1 cellular context compared by ENCODE assay signal in genomic region chr11:62879150-62879549, GRCh38.
A peak's percentile ranks its signal among the peaks of the same experiment; 100 is the strongest.
TF ChIP-seq lines count a peak whose summit lies in the region.

No MANE protein-coding gene starts in this region.

TF ChIP-seq in K562, 482 proteins besides CTCF, POLR2A, EP300 and RAD21:
- TF ChIP-seq PRDM10 (IDR thresholded peaks at IDR 0.05; ENCODE audit: partially characterized antibody) = no peak
- TF ChIP-seq BRF1 (IDR thresholded peaks at IDR 0.05; ENCODE audit: borderline replicate concordance, extremely low read depth, insufficient read length) = no peak
- no peak for TF ChIP-seq CREB3 (tag; conservative IDR thresholded peaks at IDR 0.05; ENCODE audit: low read depth)
- no peak for TF ChIP-seq MTA1 (IDR thresholded peaks at IDR 0.05; ENCODE audit: borderline replicate concordance)
- TF ChIP-seq ARHGAP35 (IDR thresholded peaks at IDR 0.05; ENCODE audit: partially characterized antibody) = no peak
- no peak for TF ChIP-seq HNRNPLL (IDR thresholded peaks at IDR 0.05; ENCODE audit: low read depth, low read length, poor library complexity, severe bottlenecking)
- no peak for TF ChIP-seq FOXJ2 (tag; IDR thresholded peaks at IDR 0.05)
- no peak for TF ChIP-seq RBM39 (optimal IDR thresholded peaks at IDR 0.05; ENCODE audit: low read depth, low read length)
- no peak for TF ChIP-seq LARP7 (IDR thresholded peaks at IDR 0.05)
- TF ChIP-seq ZNF121 (CRISPR knock-in tag; conservative IDR thresholded peaks at IDR 0.05) = peak; percentile 96
- TF ChIP-seq CHD4 (IDR thresholded peaks at IDR 0.05; ENCODE audit: insufficient read depth, insufficient replicate concordance, low read depth, low read length, poor library complexity, severe bottlenecking) = no peak
- no peak for TF ChIP-seq STAT6 (CRISPR knock-in tag; IDR thresholded peaks at IDR 0.05)
- TF ChIP-seq DDX20 (tag; IDR thresholded peaks at IDR 0.05; ENCODE audit: low read depth) = no peak
- TF ChIP-seq ATF7 (IDR thresholded peaks at IDR 0.05) = no peak
- no peak for TF ChIP-seq XRCC5 (IDR thresholded peaks at IDR 0.05; ENCODE audit: low read depth, low read length)
- no peak for TF ChIP-seq BRCA1 (IDR thresholded peaks at IDR 0.05)
- no peak for TF ChIP-seq BRCA1 (CRISPR knock-in tag; IDR thresholded peaks at IDR 0.05)
- TF ChIP-seq ZNF75A (CRISPR knock-in tag; IDR thresholded peaks at IDR 0.05) = no peak
- TF ChIP-seq ZNF277 (CRISPR knock-in tag; IDR thresholded peaks at IDR 0.05; ENCODE audit: borderline replicate concordance) = no peak
- TF ChIP-seq ZZZ3 (IDR thresholded peaks at IDR 0.05) = no peak
- TF ChIP-seq KDM1A (IDR thresholded peaks at IDR 0.05) = 0 out of 4 replicates have a peak, but pooled peaks of 1 of the 2 experiments have one; percentile 29
- TF ChIP-seq GABPB2 (CRISPR knock-in tag; conservative IDR thresholded peaks at IDR 0.05) = no peak
- no peak for TF ChIP-seq E2F4 (CRISPR knock-in tag; IDR thresholded peaks at IDR 0.05; ENCODE audit: low read depth)
- TF ChIP-seq RBM25 (IDR thresholded peaks at IDR 0.05; ENCODE audit: low read depth, low read length, severe bottlenecking) = peak; percentile 66
- TF ChIP-seq HDAC6 (IDR thresholded peaks at IDR 0.05; ENCODE audit: low read depth, low read length) = no peak
- TF ChIP-seq ZNF592 (IDR thresholded peaks at IDR 0.05) = no peak
